1 cellular context compared by ENCODE assay signal in genomic region chr9:133553978-133554713, GRCh38.
TF ChIP-seq lines count a peak whose summit lies in the region.

No MANE protein-coding gene starts in this region.

TF ChIP-seq in GM23338, 12 proteins besides CTCF, POLR2A, EP300 and RAD21 (continued from another document):
- TF ChIP-seq ZNF462 (CRISPR knock-in tag; IDR thresholded peaks at IDR 0.05) (no peak), ETS1 (IDR thresholded peaks at IDR 0.05) (no peak), POLR2AphosphoS5 (IDR thresholded peaks at IDR 0.05; ENCODE audit: low read depth) (no peak), ZNF331 (CRISPR knock-in tag; IDR thresholded peaks at IDR 0.05; ENCODE audit: low read depth) (no peak), ZNF114 (CRISPR knock-in tag; IDR thresholded peaks at IDR 0.05) (no peak), JUNB (IDR thresholded peaks at IDR 0.05; ENCODE audit: unreplicated experiment) (no peak), NANOG (IDR thresholded peaks at IDR 0.05; ENCODE audit: borderline replicate concordance) (no peak), REST (IDR thresholded peaks at IDR 0.05; ENCODE audit: unreplicated experiment) (no peak), EZH2phosphoT487 (IDR thresholded peaks at IDR 0.05; ENCODE audit: unreplicated experiment) (no peak)
